8 cellular contexts compared by ENCODE assay signal in genomic region chr19:49592486-49593232, GRCh38. TPM values are rescaled to one million over a fixed set of nuclear protein-coding genes. Genes with fewer than 3 reads are reported as not detected.
DNase-seq lines count a peak whose midpoint lies in the region; ATAC-seq and TF ChIP-seq lines count a peak whose summit lies in the region.

No MANE protein-coding gene starts in this region.

- intact Hi-C loops in left cardiac atrium (cut with DNase I) = no loop called here

- H3K27ac ChIP-seq in cardiac muscle cell (peak overlapping the region; percentile 82), cingulate gyrus (ENCODE audit: low read depth, low read length) (peak overlapping the region; percentile 79), muscle layer of colon (ENCODE audit: low read depth, low read length) (peak overlapping the region; percentile 96)

- peaks cover 20% of the 10 kb centered on the region for H3K4me1 ChIP-seq in cardiac muscle cell (ENCODE audit: low read depth)
- H3K4me1 ChIP-seq in muscle layer of colon (ENCODE audit: insufficient read depth, low read length) = peaks cover 19% of the 10 kb centered on the region

- DNase-seq in cardiac muscle cell (ENCODE audit: low read depth in 1 of 2, low spot score in 1 of 2) (peak; percentile 12 to 38), left cardiac atrium (no peak), RPMI7951 (ENCODE audit: low read depth) (peak; percentile 24)

- H3K9me3 ChIP-seq in cardiac muscle cell (ENCODE audit: low read depth) (no peaks in the 10 kb centered on the region), muscle layer of colon (ENCODE audit: low read length) (no peaks in the 10 kb centered on the region)

- peak overlapping the region; percentile 99 for H3K4me3 ChIP-seq in cardiac muscle cell
- peak overlapping the region; percentile 38 to 84 for H3K4me3 ChIP-seq in muscle layer of colon (ENCODE audit: low read depth in 1 of 2, low read length in 2 of 2)

- TF ChIP-seq CTCF in cardiac muscle cell (IDR thresholded peaks at IDR 0.05; ENCODE audit: low read depth, low read length) = no peak

- H3K27me3 ChIP-seq in cardiac muscle cell (no peaks in the 10 kb centered on the region), muscle layer of colon (ENCODE audit: control insufficient read depth in 1 of 2, insufficient read depth in 2 of 2, low read length in 2 of 2) (no peaks in the 10 kb centered on the region)

- H3K36me3 ChIP-seq in cardiac muscle cell (peaks cover 25% of the 10 kb centered on the region), muscle layer of colon (ENCODE audit: insufficient read depth, low read length) (peaks cover 10% of the 10 kb centered on the region)

- no peak for ATAC-seq in left cardiac atrium
- no peak for ATAC-seq in GM18861 (IDR thresholded peaks at IDR 0.05; ENCODE audit: unreplicated experiment)
- ATAC-seq in GM18868 (IDR thresholded peaks at IDR 0.05; ENCODE audit: unreplicated experiment) = no peak
- no peak for ATAC-seq in HG03342 (IDR thresholded peaks at IDR 0.05; ENCODE audit: unreplicated experiment)

- H3K9ac ChIP-seq in muscle layer of colon (ENCODE audit: low read length) = peak overlapping the region; percentile 65

RNA-seq across cellular contexts. Expression of gene PRR12, which starts 1.7 kb away (rescaled TPM):
- total RNA-seq in cardiac muscle cell (18.2 and 24.7 TPM in 2 replicates), left cardiac atrium (10 to 100 TPM; 12.9 to 15.9 TPM)
- 3.9 and 5.1 TPM in 2 replicates for polyA plus RNA-seq in cardiac muscle cell
- total RNA-seq in RPMI7951 (2014; rRNA removed; shearing (Covaris generic)) = 1.1 and 2.3 TPM in 2 replicates

RNA-seq across cellular contexts. Expression of gene PRRG2, which starts 11.5 kb away (rescaled TPM):
- total RNA-seq in cardiac muscle cell (0.67 and 8.2 TPM in 2 replicates), left cardiac atrium (1 to 10 TPM in 1 of 2 donors, under 1 TPM in 1; 0.68 to 1.1 TPM)
- polyA plus RNA-seq in cardiac muscle cell = 0.10 and 0.29 TPM in 2 replicates
- 0.10 TPM in 1 of 2 replicates, not detected in the other for total RNA-seq in RPMI7951 (2014; rRNA removed; shearing (Covaris generic))

RNA-seq across cellular contexts. Expression of gene NOSIP, which starts 12.3 kb away (rescaled TPM):
- 120 and 132 TPM in 2 replicates for total RNA-seq in cardiac muscle cell
- polyA plus RNA-seq in cardiac muscle cell = 181 and 193 TPM in 2 replicates
- total RNA-seq in left cardiac atrium = 10 to 100 TPM; 43.6 to 48.6 TPM
- total RNA-seq in RPMI7951 (2014; rRNA removed; shearing (Covaris generic)) = 159 TPM in 2 replicates

RNA-seq across cellular contexts. Expression of gene RRAS, which starts 47.3 kb away (rescaled TPM):
- total RNA-seq in cardiac muscle cell (41.3 and 42.6 TPM in 2 replicates), left cardiac atrium (10 to 100 TPM; 85.6 to 95.0 TPM)
- polyA plus RNA-seq in cardiac muscle cell = 80.1 and 88.1 TPM in 2 replicates
- total RNA-seq in RPMI7951 (2014; rRNA removed; shearing (Covaris generic)) = 81.8 and 84.2 TPM in 2 replicates

RNA-seq across cellular contexts. Expression of gene SCAF1, which starts 49.4 kb away (rescaled TPM):
- 66.9 and 71.0 TPM in 2 replicates for total RNA-seq in cardiac muscle cell
- polyA plus RNA-seq in cardiac muscle cell = 16.4 and 19.3 TPM in 2 replicates
- 10 to 100 TPM; 38.6 to 46.9 TPM for total RNA-seq in left cardiac atrium
- total RNA-seq in RPMI7951 (2014; rRNA removed; shearing (Covaris generic)) = 7.1 and 16.0 TPM in 2 replicates
